ENCODE assay signal across 24 cellular contexts in genomic region chr6:110319843-110320242, GRCh38. TPM values are rescaled to one million over a fixed set of nuclear protein-coding genes. Genes with fewer than 3 reads are reported as not detected.
"Had no signal": no experiment of that assay in that cellular context is flagged by ENCODE, and none has a peak within 500 bp of the region (broad histone marks: within the 10 kb centered on the region; RNA-seq: fewer than 3 reads in every experiment).

No MANE protein-coding gene starts in this region.

- H3K27ac ChIP-seq: body of pancreas, esophagus squamous epithelium, hepatocyte, neural progenitor cell, ovary, tibial nerve, vagina had no signal

- H3K79me2 ChIP-seq: hepatocyte had no signal

- H3K4me3 ChIP-seq: body of pancreas, esophagus squamous epithelium, hepatocyte, neural progenitor cell, ovary, tibial nerve, vagina had no signal

- H3K9me3 Mint-ChIP-seq: activated B cell treated with CpG ODN at 0.5 μM for 24 hours; activated naive CD4-positive, alpha-beta T cell treated with anti-CD3 and anti-CD28 coated beads, Interleukin-2, amount 50 U/mL, for 72 hours; central memory CD8-positive, alpha-beta T cell; neural progenitor cell; stimulated activated effector memory CD8-positive, alpha-beta T cell treated with anti-CD3 and anti-CD28 coated beads, Interleukin-12 subunit alpha, Interleukin-12 subunit beta, amount 100 ng/mL, for 72 hours had no signal

- H3K4me2 ChIP-seq: hepatocyte, neural progenitor cell had no signal

- ATAC-seq: activated CD8-positive, alpha-beta T cell treated with anti-CD3 and anti-CD28 coated beads, Interleukin-2, amount 10 ng/mL, durations not matched to agents 7 days and 5 days; activated naive CD4-positive, alpha-beta T cell treated with anti-CD3 and anti-CD28 coated beads, Interleukin-2, amount 50 U/mL, for 72 hours; body of pancreas; stimulated activated effector memory CD8-positive, alpha-beta T cell treated with anti-CD3 and anti-CD28 coated beads, Interleukin-12 subunit alpha, Interleukin-12 subunit beta, amount 100 ng/mL, for 72 hours had no signal

- H3K27me3 ChIP-seq: body of pancreas, esophagus squamous epithelium, hepatocyte, neural progenitor cell, ovary, tibial nerve, vagina had no signal

- H3K27ac Mint-ChIP-seq: activated B cell treated with CpG ODN at 0.5 μM for 24 hours; activated CD8-positive, alpha-beta T cell treated with anti-CD3 and anti-CD28 coated beads, Interleukin-2, amount 10 ng/mL, durations not matched to agents 7 days and 5 days; activated naive CD4-positive, alpha-beta T cell treated with anti-CD3 and anti-CD28 coated beads, Interleukin-2, amount 50 U/mL, for 72 hours; neural progenitor cell; stimulated activated effector memory CD8-positive, alpha-beta T cell treated with anti-CD3 and anti-CD28 coated beads, Interleukin-12 subunit alpha, Interleukin-12 subunit beta, amount 100 ng/mL, for 72 hours had no signal

- H3K4me1 Mint-ChIP-seq: central memory CD8-positive, alpha-beta T cell; stimulated activated effector memory CD8-positive, alpha-beta T cell treated with anti-CD3 and anti-CD28 coated beads, Interleukin-12 subunit alpha, Interleukin-12 subunit beta, amount 100 ng/mL, for 72 hours had no signal

- H3K36me3 ChIP-seq: esophagus squamous epithelium, neural progenitor cell, ovary, tibial nerve had no signal

- FAIRE-seq: endothelial cell of umbilical vein had no signal

- DNase-seq: activated B cell treated with CpG ODN at 0.5 μM for 24 hours; activated CD4-positive, alpha-beta T cell treated with anti-CD3 and anti-CD28 coated beads for 48 hours; activated CD8-positive, alpha-beta memory T cell treated with anti-CD3 and anti-CD28 coated beads, Interleukin-2, amount 50 U/mL, for 4 hours; activated CD8-positive, alpha-beta T cell treated with anti-CD3 and anti-CD28 coated beads, Interleukin-2, amount 10 ng/mL, durations not matched to agents 7 days and 5 days; activated effector memory CD4-positive, alpha-beta T cell treated with anti-CD3 and anti-CD28 coated beads, Interleukin-2, amount 50 U/mL, for 16 hours; activated T-cell treated with anti-CD3 and anti-CD28 coated beads, Interleukin-2, amount 50 U/mL, for 48 hours; body of pancreas; cortex of kidney; effector CD8-positive, alpha-beta T cell; esophagus squamous epithelium; islet precursor cell; ovary; retina had no signal

- H2AFZ ChIP-seq: hepatocyte, neural progenitor cell had no signal

- H3K4me3 Mint-ChIP-seq: activated B cell treated with CpG ODN at 0.5 μM for 24 hours; activated CD8-positive, alpha-beta T cell treated with anti-CD3 and anti-CD28 coated beads, Interleukin-2, amount 10 ng/mL, durations not matched to agents 7 days and 5 days; central memory CD8-positive, alpha-beta T cell; neural progenitor cell; stimulated activated effector memory CD8-positive, alpha-beta T cell treated with anti-CD3 and anti-CD28 coated beads, Interleukin-12 subunit alpha, Interleukin-12 subunit beta, amount 100 ng/mL, for 72 hours had no signal

- H3K27me3 Mint-ChIP-seq: central memory CD8-positive, alpha-beta T cell had no signal

- H3K36me3 Mint-ChIP-seq: activated naive CD4-positive, alpha-beta T cell treated with anti-CD3 and anti-CD28 coated beads, Interleukin-2, amount 50 U/mL, for 72 hours; neural progenitor cell; stimulated activated effector memory CD8-positive, alpha-beta T cell treated with anti-CD3 and anti-CD28 coated beads, Interleukin-12 subunit alpha, Interleukin-12 subunit beta, amount 100 ng/mL, for 72 hours had no signal

- H3K9ac ChIP-seq: neural progenitor cell had no signal

- H3K9me3 ChIP-seq: body of pancreas, esophagus squamous epithelium, ovary, tibial nerve, vagina had no signal

RNA-seq across cellular contexts. Expression of gene METTL24, which starts 38.3 kb away (rescaled TPM):
- total RNA-seq: activated B cell treated with CpG ODN at 0.5 μM for 24 hours; activated CD8-positive, alpha-beta T cell treated with anti-CD3 and anti-CD28 coated beads, Interleukin-2, amount 10 ng/mL, durations not matched to agents 7 days and 5 days; activated naive CD4-positive, alpha-beta T cell treated with anti-CD3 and anti-CD28 coated beads, Interleukin-2, amount 50 U/mL, for 72 hours; endothelial cell of umbilical vein; fibroblast of villous mesenchyme; glomerular endothelial cell; lung microvascular endothelial cell had no signal
- polyA plus RNA-seq: endothelial cell of umbilical vein had no signal
